In genomic region chr17:12794919-12795517, GRCh38 we compare ENCODE assay signal across 16 cellular contexts. TPM values are rescaled to one million over a fixed set of nuclear protein-coding genes. Genes with fewer than 3 reads are reported as not detected.
DNase-seq lines count a peak whose midpoint lies in the region; TF ChIP-seq lines count a peak whose summit lies in the region.
"Had no signal": no experiment of that assay in that cellular context is flagged by ENCODE, and none has a peak within 500 bp of the region (broad histone marks: within the 10 kb centered on the region; RNA-seq: fewer than 3 reads in every experiment).

No MANE protein-coding gene starts in this region.

- intact Hi-C loops in cardiac septum (cut with DNase I): no loop called here
- intact Hi-C loops in esophagus muscularis mucosa (cut with DNase I): no loop called here

- H4K8ac ChIP-seq in neuronal stem cell (ENCODE audit: low read depth, low read length): no peak overlapping the region

- H3K14ac ChIP-seq in neuronal stem cell (ENCODE audit: low read length): no peak overlapping the region

- TF ChIP-seq POLR2A in esophagus muscularis mucosa (IDR thresholded peaks at IDR 0.05; ENCODE audit: low read depth): no peak

- peak overlapping the region; percentile 77 for H3K27ac ChIP-seq in cardiac muscle cell
- no peak overlapping the region for H3K27ac ChIP-seq in esophagus muscularis mucosa (replicated peaks in 1 of 4)
- H3K27ac ChIP-seq in neuronal stem cell (replicated peaks; ENCODE audit: low read length): no peak overlapping the region
- H3K27ac ChIP-seq in RWPE1: no peak overlapping the region
- H3K27ac ChIP-seq: BLaER1 treated with 17β-estradiol and CSF1 and Interleukin-3, amounts not matched to agents 10 nM and 100 nM had no signal

- peak in 1 of 2 donors; percentile 28 for DNase-seq in cardiac muscle cell (ENCODE audit: low read depth in 1 of 2, low spot score in 1 of 2)
- DNase-seq in cardiac septum (ENCODE audit: low spot score): no peak
- peak; percentile 13 for DNase-seq in G401 (ENCODE audit: low spot score)
- peak; percentile 60 for DNase-seq in SK-N-DZ (ENCODE audit: low spot score)
- peak; percentile 70 for DNase-seq in esophagus muscularis mucosa (ENCODE audit: extremely low spot score)
- DNase-seq in NCI-H187 (lab: John Stamatoyannopoulos, UW): no peak
- no peak for DNase-seq in neuronal stem cell (ENCODE audit: low spot score)
- no peak for DNase-seq in RWPE1 (ENCODE audit: low spot score)
- DNase-seq: CD8-positive, alpha-beta T cell; COR-L47; DMS79 treated with DMSO at 0.1 percent for 48 hours; GDM1; H9; KG1 had no signal

- TF ChIP-seq CTCF in cardiac muscle cell (IDR thresholded peaks at IDR 0.05; ENCODE audit: low read depth, low read length) (no peak), esophagus muscularis mucosa (IDR thresholded peaks at IDR 0.05) (no peak), RWPE1 (conservative IDR thresholded peaks at IDR 0.05; ENCODE audit: low read depth) (no peak)

- no peak overlapping the region for H4K91ac ChIP-seq in neuronal stem cell (ENCODE audit: low read depth, low read length, poor library complexity)

- H3K23ac ChIP-seq in neuronal stem cell (ENCODE audit: low read depth, low read length, poor library complexity): no peak overlapping the region

- CTCF ChIA-PET in RWPE1 (lab: Yijun Ruan, JAX): interaction anchor here (0.6 kb wide), 1 partner anchor 51 kb away, joined by 3 read pairs; no protein-coding TSS in a partner anchor

- H3K4me1 ChIP-seq in cardiac muscle cell (ENCODE audit: low read depth): peaks cover 13% of the 10 kb centered on the region
- H3K4me1 ChIP-seq in esophagus muscularis mucosa: peaks cover 5 to 16% (median 10%) of the 10 kb centered on the region in 4 donors
- peaks cover 0 to 5% of the 10 kb centered on the region in 2 donors for H3K4me1 ChIP-seq in neuronal stem cell (ENCODE audit: control insufficient read depth in 2 of 2, insufficient read depth in 1 of 2, low read depth in 1 of 2, low read length in 2 of 2)

- H2BK5ac ChIP-seq in neuronal stem cell (ENCODE audit: low read length): no peak overlapping the region

- H2BK12ac ChIP-seq in neuronal stem cell (ENCODE audit: low read length): no peak overlapping the region

- no peak overlapping the region for H3K4ac ChIP-seq in neuronal stem cell (ENCODE audit: low read length)

- no peak overlapping the region for H2AK5ac ChIP-seq in neuronal stem cell (ENCODE audit: low read depth, low read length)

- TF ChIP-seq EP300 in esophagus muscularis mucosa (IDR thresholded peaks at IDR 0.05): no peak

- no peak overlapping the region for H2AFZ ChIP-seq in neuronal stem cell (ENCODE audit: low read length)

- no peak overlapping the region for H3K9ac ChIP-seq in neuronal stem cell (ENCODE audit: low read depth, low read length, poor library complexity)
- H3K9ac ChIP-seq: BLaER1 treated with 17β-estradiol and CSF1 and Interleukin-3, amounts not matched to agents 10 nM and 100 nM had no signal

- no peak overlapping the region for H2BK120ac ChIP-seq in neuronal stem cell (ENCODE audit: low read depth, low read length)

- no peak overlapping the region for H2BK15ac ChIP-seq in neuronal stem cell (ENCODE audit: low read length)

- no peaks in the 10 kb centered on the region for H3K9me3 ChIP-seq in cardiac muscle cell (ENCODE audit: low read depth)
- peaks cover 0 to 4% (median 0%) of the 10 kb centered on the region in 4 donors for H3K9me3 ChIP-seq in esophagus muscularis mucosa
- no peaks in the 10 kb centered on the region for H3K9me3 ChIP-seq in neuronal stem cell (replicated peaks in 1 of 2; ENCODE audit: control insufficient read depth in 2 of 2, insufficient read depth in 1 of 2, low read depth in 1 of 2, low read length in 2 of 2)

- no peak overlapping the region for H3K4me2 ChIP-seq in neuronal stem cell (ENCODE audit: insufficient read depth, low read length, poor library complexity, severe bottlenecking)

- H3K4me3 ChIP-seq in cardiac muscle cell (no peak overlapping the region), esophagus muscularis mucosa (no peak overlapping the region), neuronal stem cell (ENCODE audit: low read length in 2 of 2) (no peak overlapping the region)
- H3K4me3 ChIP-seq: BLaER1 treated with 17β-estradiol and CSF1 and Interleukin-3, amounts not matched to agents 10 nM and 100 nM had no signal

- POLR2A ChIA-PET in RWPE1 (lab: Yijun Ruan, JAX; ENCODE audit: low non-redundant PET): no interaction called here

- no peaks in the 10 kb centered on the region for H3K36me3 ChIP-seq in cardiac muscle cell
- no peaks in the 10 kb centered on the region for H3K36me3 ChIP-seq in esophagus muscularis mucosa
- H3K36me3 ChIP-seq in neuronal stem cell (replicated peaks in 1 of 2; ENCODE audit: control insufficient read depth in 2 of 2, insufficient read depth in 2 of 2, low read length in 2 of 2): no peaks in the 10 kb centered on the region
- H3K36me3 ChIP-seq: BLaER1 treated with 17β-estradiol and CSF1 and Interleukin-3, amounts not matched to agents 10 nM and 100 nM had no signal

- H3K27me3 ChIP-seq in cardiac muscle cell (no peaks in the 10 kb centered on the region), esophagus muscularis mucosa (no peaks in the 10 kb centered on the region), neuronal stem cell (ENCODE audit: control insufficient read depth in 3 of 3, insufficient read depth in 3 of 3, low read depth in 1 of 3, low read length in 3 of 3) (peaks cover 0 to 23% (median 0%) of the 10 kb centered on the region in 3 experiments)

- peaks cover 4% of the 10 kb centered on the region for H3K79me1 ChIP-seq in neuronal stem cell (ENCODE audit: low read depth, low read length)

- no peak overlapping the region for H3K18ac ChIP-seq in neuronal stem cell (ENCODE audit: low read length)

- in situ Hi-C loops in G401 (cut with HindIII; ENCODE audit: low sequenced_read_pairs): no loop called here

- WGBS in esophagus muscularis mucosa: 65% methylated on average over 6 of the region's 6 CpGs
- no CpG with 5 or more reads among the region's 6 CpGs for WGBS in neuronal stem cell (ENCODE audit: extremely low coverage in 2 of 2, insufficient read length in 2 of 2, insufficient replicate concordance in 1 of 2), 2 donors

RNA-seq across cellular contexts. Expression of gene ARHGAP44, which starts 5.7 kb away (rescaled TPM):
- 7.1 and 13.5 TPM in 2 replicates for total RNA-seq in cardiac muscle cell
- 10.2 and 16.5 TPM in 2 replicates for polyA plus RNA-seq in cardiac muscle cell
- total RNA-seq in cardiac septum: 8.3 TPM
- 0.62 and 1.6 TPM in 2 replicates for total RNA-seq in G401 (2014; rRNA removed; shearing (Covaris generic))
- 4.2 and 4.6 TPM in 2 replicates for polyA plus RNA-seq in SK-N-DZ (2014; cell fraction: cytosol; rRNA removed)
- 5.8 and 6.0 TPM in 2 replicates for polyA plus RNA-seq in SK-N-DZ (2014; cell fraction: nucleus; rRNA removed)
- 1 to 10 TPM; 3.5 to 7.8 (median 5.8) TPM for total RNA-seq in esophagus muscularis mucosa
- polyA plus RNA-seq in neuronal stem cell (2013, experiment 1 of 2): 6.8 TPM
- polyA plus RNA-seq in neuronal stem cell (2013, experiment 2 of 2): 6.9 TPM
- total RNA-seq: CD8-positive, alpha-beta T cell; HT-29 had no signal

Comparison
In these comparisons a context has a peak if more than half of its experiments do, and no peak if none do; other contexts are left out.
1. DNase-seq: peak in G401 (single experiment), SK-N-DZ (single experiment) and esophagus muscularis mucosa (single experiment); none in cardiac septum (single experiment), NCI-H187 (0 of 2), neuronal stem cell (single experiment) and RWPE1 (single experiment).